ENCODE assay signal across 8 cellular contexts in the genomic region with DNA sequence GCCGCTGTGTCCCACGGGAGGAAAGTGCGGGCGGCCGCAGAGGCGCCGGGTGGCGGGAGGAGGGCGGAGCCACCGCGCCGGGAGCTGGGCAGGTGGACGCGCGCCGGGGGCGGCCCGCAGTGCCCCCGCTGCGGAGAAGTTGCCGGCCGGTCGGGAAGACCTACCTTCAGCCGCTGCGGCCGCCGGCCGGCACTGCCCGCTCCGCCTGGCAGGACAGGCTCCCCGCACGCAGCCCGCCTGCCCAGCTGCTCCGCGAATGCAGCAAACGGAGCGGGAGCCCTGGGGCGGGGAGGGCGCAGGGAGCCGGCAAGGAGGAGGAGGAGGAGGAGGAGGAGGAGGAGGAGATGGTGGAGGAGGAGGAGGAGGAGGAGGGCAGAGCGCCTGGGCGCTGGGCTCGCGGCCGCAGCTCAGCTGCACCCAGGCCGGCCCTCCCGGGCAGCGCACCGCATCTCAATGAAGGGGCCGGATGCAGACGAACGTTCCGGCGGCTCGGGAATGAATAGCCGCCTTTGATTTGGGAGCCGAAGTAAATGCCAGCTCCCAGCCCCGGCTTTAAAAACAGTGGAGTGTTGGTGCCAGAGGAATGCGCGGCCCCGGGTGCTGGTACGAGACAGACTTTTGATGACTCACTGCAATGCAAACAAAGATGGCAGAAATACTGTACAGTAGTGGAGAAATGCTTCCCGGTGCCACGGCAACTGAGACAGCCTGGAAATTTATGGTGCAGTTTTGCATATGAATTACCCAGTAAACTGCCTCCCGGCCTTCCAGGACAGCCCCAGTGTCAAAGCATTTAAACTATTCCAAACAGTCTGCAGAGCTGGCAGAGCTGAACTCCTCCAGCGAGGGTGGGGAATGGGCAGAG. TPM values are rescaled to one million over a fixed set of nuclear protein-coding genes. Genes with fewer than 3 reads are reported as not detected.
A peak's percentile ranks its signal among the peaks of the same experiment; 100 is the strongest.
DNase-seq lines count a peak whose midpoint lies in the region; ATAC-seq and TF ChIP-seq lines count a peak whose summit lies in the region.

No MANE protein-coding gene starts in this region.

- H4K20me1 ChIP-seq in SK-N-SH (ENCODE audit: insufficient read depth) = peaks cover 30% of the 10 kb centered on the region

- TF ChIP-seq RAD21 in SK-N-SH (IDR thresholded peaks at IDR 0.05; ENCODE audit: low read length) = no peak; the same call in 1 of the 2 replicates

- H3K9ac ChIP-seq in SK-N-SH = peak overlapping the region; percentile 84

- peaks cover under 1% of the 10 kb centered on the region for H3K36me3 Mint-ChIP-seq in endothelial cell (ENCODE audit: low read depth, unreplicated experiment)
- H3K36me3 Mint-ChIP-seq in stimulated activated memory B cell treated with anti-CD40 and anti-IgM and Interleukin-4, amounts not matched to agents 10 μg/mL and 1 μg/mL and 100 μg/mL, for 72 hours = no peaks in the 10 kb centered on the region

- CTCF ChIA-PET in SK-N-SH (lab: Yijun Ruan, JAX) = interaction anchor here (1.0 to 4.0 kb wide), 4 partner anchors 10 to 84 kb away, joined by 3 to 25 read pairs (median 8); no protein-coding TSS in a partner anchor

- TF ChIP-seq CTCF in SK-N-SH (IDR thresholded peaks at IDR 0.05) = no peak
- TF ChIP-seq CTCF in endothelial cell (IDR thresholded peaks at IDR 0.05; ENCODE audit: unreplicated experiment) = no peak
- no peak for TF ChIP-seq CTCF in lower lobe of right lung (IDR thresholded peaks at IDR 0.05)

- H3K4me3 ChIP-seq in SK-N-SH (ENCODE audit: low read depth in 2 of 2, low read length in 1 of 2) (peak overlapping the region; percentile 65 to 75), lower lobe of right lung (peak overlapping the region; percentile 57)

- peaks cover 3% of the 10 kb centered on the region for H3K27me3 Mint-ChIP-seq in endothelial cell (ENCODE audit: unreplicated experiment)
- peaks cover 69% of the 10 kb centered on the region for H3K27me3 Mint-ChIP-seq in stimulated activated memory B cell treated with anti-CD40 and anti-IgM and Interleukin-4, amounts not matched to agents 10 μg/mL and 1 μg/mL and 100 μg/mL, for 72 hours

- peak overlapping the region; percentile 60 for H3K4me3 Mint-ChIP-seq in endothelial cell (ENCODE audit: unreplicated experiment)
- peak overlapping the region; percentile 5 for H3K4me3 Mint-ChIP-seq in stimulated activated memory B cell treated with anti-CD40 and anti-IgM and Interleukin-4, amounts not matched to agents 10 μg/mL and 1 μg/mL and 100 μg/mL, for 72 hours

- TF ChIP-seq EP300 in SK-N-SH (IDR thresholded peaks at IDR 0.05; ENCODE audit: borderline replicate concordance in 1 of 2, low read depth in 1 of 2, low read length in 1 of 2) = peak in 1 of 2 experiments; percentile 81; a peak in 1 of 4 replicates

- H3K9me3 ChIP-seq in SK-N-SH (no peaks in the 10 kb centered on the region), lower lobe of right lung (no peaks in the 10 kb centered on the region)

- peaks cover 2% of the 10 kb centered on the region for H3K4me1 Mint-ChIP-seq in endothelial cell (ENCODE audit: unreplicated experiment)
- H3K4me1 Mint-ChIP-seq in stimulated activated memory B cell treated with anti-CD40 and anti-IgM and Interleukin-4, amounts not matched to agents 10 μg/mL and 1 μg/mL and 100 μg/mL, for 72 hours = peaks cover 10% of the 10 kb centered on the region

- ATAC-seq in lower lobe of right lung (peak; percentile 75 to 82), HG02852 (IDR thresholded peaks at IDR 0.05; ENCODE audit: unreplicated experiment) (no peak), HG03159 (IDR thresholded peaks at IDR 0.05; ENCODE audit: unreplicated experiment) (no peak)
- ATAC-seq in stimulated activated memory B cell treated with anti-CD40 and anti-IgM and Interleukin-4, amounts not matched to agents 10 μg/mL and 1 μg/mL and 100 μg/mL, for 72 hours = no peak

- peak overlapping the region; percentile 78 to 88 for H3K27ac ChIP-seq in SK-N-SH (ENCODE audit: low read depth in 2 of 2, low read length in 1 of 2)
- H3K27ac ChIP-seq in lower lobe of right lung = peak overlapping the region; percentile 58

- no peaks in the 10 kb centered on the region for H3K9me2 ChIP-seq in SK-N-SH

- intact Hi-C loops in lower lobe of right lung (cut with DNase I) = no loop called here

- DNase-seq in DMS53 (lab: John Stamatoyannopoulos, UW) = peak; percentile 97
- peak; percentile 94 for DNase-seq in M059J (ENCODE audit: low read depth)
- DNase-seq in SK-N-SH = peak; percentile 76
- DNase-seq in endothelial cell (ENCODE audit: low spot score) = no peak
- DNase-seq in lower lobe of right lung = peak; percentile 76

- H2AFZ ChIP-seq in SK-N-SH (ENCODE audit: low read depth) = no peak overlapping the region; the same call in 1 of the 2 replicates

- WGBS in SK-N-SH (ENCODE audit: low lambda C conversion rate) = 0% methylated on average over 28 of the region's 66 CpGs

- POLR2A ChIA-PET in SK-N-SH (lab: Yijun Ruan, JAX) = interaction anchor here (1.2 kb wide), 1 partner anchor 58 kb away, joined by 3 read pairs; no protein-coding TSS in a partner anchor

- H3K27ac Mint-ChIP-seq in endothelial cell (ENCODE audit: unreplicated experiment) = no peak overlapping the region
- H3K27ac Mint-ChIP-seq in stimulated activated memory B cell treated with anti-CD40 and anti-IgM and Interleukin-4, amounts not matched to agents 10 μg/mL and 1 μg/mL and 100 μg/mL, for 72 hours = no peak overlapping the region

- peaks cover 21% of the 10 kb centered on the region for H3F3A ChIP-seq in SK-N-SH (replicated peaks; ENCODE audit: insufficient read depth)

- peak overlapping the region; percentile 99 for H3K4me2 ChIP-seq in SK-N-SH

- peaks cover 79% of the 10 kb centered on the region for H3K79me2 ChIP-seq in SK-N-SH (ENCODE audit: insufficient read depth)

- H3K36me3 ChIP-seq in SK-N-SH (replicated peaks in 1 of 2; ENCODE audit: control insufficient read depth in 1 of 2, insufficient read depth in 2 of 2, low read length in 1 of 2) (peaks cover 6 to 23% of the 10 kb centered on the region in 2 experiments), lower lobe of right lung (peaks cover 30% of the 10 kb centered on the region)

- no peaks in the 10 kb centered on the region for H3K9me3 Mint-ChIP-seq in endothelial cell (ENCODE audit: unreplicated experiment)
- no peaks in the 10 kb centered on the region for H3K9me3 Mint-ChIP-seq in stimulated activated memory B cell treated with anti-CD40 and anti-IgM and Interleukin-4, amounts not matched to agents 10 μg/mL and 1 μg/mL and 100 μg/mL, for 72 hours

- peaks cover 26 to 34% of the 10 kb centered on the region in 2 experiments; a peak in 3 of 4 replicates for H3K4me1 ChIP-seq in SK-N-SH (ENCODE audit: control insufficient read depth in 1 of 2, insufficient read depth in 2 of 2, low read depth in 1 of 2, low read length in 1 of 2)
- peaks cover 63% of the 10 kb centered on the region for H3K4me1 ChIP-seq in lower lobe of right lung

- no peaks in the 10 kb centered on the region for H3K27me3 ChIP-seq in SK-N-SH (ENCODE audit: insufficient read depth)
- H3K27me3 ChIP-seq in lower lobe of right lung (ENCODE audit: low read depth) = no peaks in the 10 kb centered on the region

TF ChIP-seq in SK-N-SH, 30 proteins besides CTCF, POLR2A, EP300 and RAD21 (continues in another document):
- TF ChIP-seq PBX3 (IDR thresholded peaks at IDR 0.05) (peak; percentile 97), CHD2 (IDR thresholded peaks at IDR 0.05; ENCODE audit: low read length, partially characterized antibody) (no peak), MXI1 (IDR thresholded peaks at IDR 0.05; ENCODE audit: low read depth, low read length) (no peak; the same call in 1 of the 2 replicates), IRF3 (IDR thresholded peaks at IDR 0.05; ENCODE audit: low read depth, low read length) (no peak), RXRA (IDR thresholded peaks at IDR 0.05; ENCODE audit: borderline replicate concordance, low read depth) (peak; percentile 64; the same call in 1 of the 2 replicates), TEAD4 (IDR thresholded peaks at IDR 0.05; ENCODE audit: borderline replicate concordance, insufficient read depth) (peak; percentile 40; the same call in 1 of the 2 replicates)
- TF ChIP-seq, protein P1, sequence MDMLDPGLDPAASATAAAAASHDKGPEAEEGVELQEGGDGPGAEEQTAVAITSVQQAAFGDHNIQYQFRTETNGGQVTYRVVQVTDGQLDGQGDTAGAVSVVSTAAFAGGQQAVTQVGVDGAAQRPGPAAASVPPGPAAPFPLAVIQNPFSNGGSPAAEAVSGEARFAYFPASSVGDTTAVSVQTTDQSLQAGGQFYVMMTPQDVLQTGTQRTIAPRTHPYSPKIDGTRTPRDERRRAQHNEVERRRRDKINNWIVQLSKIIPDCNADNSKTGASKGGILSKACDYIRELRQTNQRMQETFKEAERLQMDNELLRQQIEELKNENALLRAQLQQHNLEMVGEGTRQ (IDR thresholded peaks at IDR 0.05; ENCODE audit: borderline replicate concordance, low read depth, low read length) = no peak

RNA-seq across cellular contexts. Expression of gene NACC2, which starts 43.3 kb away (rescaled TPM):
- 4.2 and 9.8 TPM in 2 replicates for total RNA-seq in M059J (2014; rRNA removed; shearing (Covaris generic))
- 18.4 and 22.1 TPM in 2 replicates for polyA plus RNA-seq in SK-N-SH (2012; rRNA removed)
- 11.0 and 14.6 TPM in 2 replicates for polyA plus RNA-seq in SK-N-SH (2012; cell fraction: cytosol; rRNA removed)
- polyA plus RNA-seq in SK-N-SH (2012; cell fraction: nucleus; rRNA removed) = 32.2 and 32.4 TPM in 2 replicates
- total RNA-seq in endothelial cell (ENCODE audit: unreplicated experiment) (9.6 TPM), lower lobe of right lung (27.0 TPM)

Comparison
In these comparisons a context has a peak if more than half of its experiments do, and no peak if none do; other contexts are left out.
1. ATAC-seq: peak in lower lobe of right lung (2 of 2); none in stimulated activated memory B cell treated with anti-CD40 and anti-IgM and Interleukin-4, amounts not matched to agents 10 μg/mL and 1 μg/mL and 100 μg/mL, for 72 hours (single experiment), HG02852 (single experiment) and HG03159 (single experiment).